20 cellular contexts compared by ENCODE assay signal in genomic region chr10:30759423-30759822, GRCh38.
DNase-seq lines count a peak whose midpoint lies in the region; ATAC-seq and TF ChIP-seq lines count a peak whose summit lies in the region.
"Had no signal": no experiment of that assay in that cellular context is flagged by ENCODE, and none has a peak within 500 bp of the region (broad histone marks: within the 10 kb centered on the region; RNA-seq: fewer than 3 reads in every experiment).

No MANE protein-coding gene starts in this region.

- H3K4me2 ChIP-seq in MM.1S (ENCODE audit: low read depth, low read length) = no peak overlapping the region

- intact Hi-C loops in mucosa of descending colon (cut with DNase I, micrococcal nuclease) = no loop called here

- no peaks in the 10 kb centered on the region for H3K36me3 ChIP-seq in MM.1S (replicated peaks; ENCODE audit: insufficient read depth, low read length)
- no peaks in the 10 kb centered on the region for H3K36me3 ChIP-seq in mucosa of descending colon (ENCODE audit: low read depth)
- H3K36me3 ChIP-seq: ascending aorta, colonic mucosa, stomach had no signal

- H4K20me1 ChIP-seq in MM.1S (ENCODE audit: insufficient read depth, low read length) = no peaks in the 10 kb centered on the region

- H3K4me1 ChIP-seq in MM.1S (ENCODE audit: low read length) (peaks cover 5% of the 10 kb centered on the region; the same call in 1 of the 2 replicates), mucosa of descending colon (ENCODE audit: low read depth) (no peaks in the 10 kb centered on the region)
- H3K4me1 ChIP-seq: ascending aorta, colonic mucosa, psoas muscle had no signal

- no peak overlapping the region for H3K9ac ChIP-seq in MM.1S (ENCODE audit: low read length)

- TF ChIP-seq CTCF in MM.1S (IDR thresholded peaks at IDR 0.05; ENCODE audit: low read length) (no peak), mucosa of descending colon (IDR thresholded peaks at IDR 0.05) (no peak)

- no peaks in the 10 kb centered on the region for H3K79me2 ChIP-seq in MM.1S (ENCODE audit: low read length)

- no peaks in the 10 kb centered on the region for H3K9me2 ChIP-seq in MM.1S (replicated peaks; ENCODE audit: insufficient read depth, low read length)

- H3K27ac ChIP-seq in MM.1S (ENCODE audit: low read length) = no peak overlapping the region
- H3K27ac ChIP-seq: ascending aorta, colonic mucosa, psoas muscle had no signal

- H3K9me3 ChIP-seq in MM.1S (replicated peaks; ENCODE audit: insufficient read depth, low read length) = no peaks in the 10 kb centered on the region
- no peaks in the 10 kb centered on the region for H3K9me3 ChIP-seq in mucosa of descending colon
- H3K9me3 ChIP-seq: ascending aorta, colonic mucosa had no signal

- no peak overlapping the region for H2AFZ ChIP-seq in MM.1S (ENCODE audit: low read length)

- H3F3A ChIP-seq in MM.1S (ENCODE audit: insufficient read depth, low read length) = no peaks in the 10 kb centered on the region

- no peaks in the 10 kb centered on the region for H3K27me3 ChIP-seq in MM.1S (replicated peaks; ENCODE audit: insufficient read depth, low read length)
- H3K27me3 ChIP-seq: ascending aorta, colonic mucosa, stomach had no signal

- ATAC-seq in mucosa of descending colon = peak; percentile 28
- ATAC-seq in GM18867 (IDR thresholded peaks at IDR 0.05; ENCODE audit: unreplicated experiment) = no peak
- ATAC-seq: activated CD8-positive, alpha-beta T cell treated with anti-CD3 and anti-CD28 coated beads for 36 hours; naive thymus-derived CD8-positive, alpha-beta T cell; Panc1; psoas muscle had no signal

- DNase-seq in Daoy (ENCODE audit: low read depth) (peak; percentile 12), MM.1S (peak; percentile 24), brain pericyte (ENCODE audit: low read depth, low spot score) (peak; percentile 37), mucosa of descending colon (no peak), RKO (ENCODE audit: low spot score) (no peak)
- DNase-seq in activated T-cell treated with anti-CD3 and anti-CD28 coated beads, Interleukin-2, amount 50 U/mL, for 1 hour = no peak
- no peak for DNase-seq in activated effector memory CD4-positive, alpha-beta T cell treated with anti-CD3 and anti-CD28 coated beads, Interleukin-2, amount 50 U/mL, for 16 hours
- DNase-seq: activated CD8-positive, alpha-beta T cell treated with anti-CD3 and anti-CD28 coated beads for 36 hours; colonic mucosa; DND-41; glutamatergic neuron; mammary epithelial cell; naive thymus-derived CD8-positive, alpha-beta T cell; NCI-H1930; NCI-H524 treated with DMSO at 0.1 percent for 48 hours; psoas muscle; stomach had no signal

- H3K4me3 ChIP-seq in MM.1S (ENCODE audit: low read length) (no peak overlapping the region), mucosa of descending colon (no peak overlapping the region)
- H3K4me3 ChIP-seq: ascending aorta, colonic mucosa, psoas muscle, stomach had no signal

Comparison
In these comparisons a context has a peak if more than half of its experiments do, and no peak if none do; other contexts are left out.
1. DNase-seq: peak in Daoy (single experiment), MM.1S (single experiment) and brain pericyte (single experiment); none in mucosa of descending colon (0 of 3), activated T-cell treated with anti-CD3 and anti-CD28 coated beads, Interleukin-2, amount 50 U/mL, for 1 hour (single experiment), RKO (single experiment) and activated effector memory CD4-positive, alpha-beta T cell treated with anti-CD3 and anti-CD28 coated beads, Interleukin-2, amount 50 U/mL, for 16 hours (single experiment).